In genomic region chr6:37732688-37733087, GRCh38 we compare ENCODE assay signal across 19 cellular contexts. TPM values are rescaled to one million over a fixed set of nuclear protein-coding genes. Genes with fewer than 3 reads are reported as not detected.
DNase-seq lines count a peak whose midpoint lies in the region; ATAC-seq and TF ChIP-seq lines count a peak whose summit lies in the region.
"Had no signal": no experiment of that assay in that cellular context is flagged by ENCODE, and none has a peak within 500 bp of the region (broad histone marks: within the 10 kb centered on the region; RNA-seq: fewer than 3 reads in every experiment).

No MANE protein-coding gene starts in this region.

- no peaks in the 10 kb centered on the region for H3K9me3 Mint-ChIP-seq in activated CD4-positive, alpha-beta T cell treated with anti-CD3 and anti-CD28 coated beads, Interleukin-2, amount 10 ng/mL, durations not matched to agents 7 days and 5 days
- no peaks in the 10 kb centered on the region for H3K9me3 Mint-ChIP-seq in neural progenitor cell
- H3K9me3 Mint-ChIP-seq: activated CD4-positive, alpha-beta T cell treated with anti-CD3 and anti-CD28 coated beads, Interleukin-2, amount 10 ng/mL, durations not matched to agents 24 days and 14 days; dendritic cell treated with granulocyte-macrophage colony-stimulating factor and Interleukin-4, amounts not matched to agents 40 ng/mL and 50 ng/mL, for 4 days had no signal

- H3K4me1 Mint-ChIP-seq in activated CD4-positive, alpha-beta T cell treated with anti-CD3 and anti-CD28 coated beads, Interleukin-2, amount 10 ng/mL, durations not matched to agents 7 days and 5 days, result peaks cover 2% of the 10 kb centered on the region
- peaks cover 34% of the 10 kb centered on the region for H3K4me1 Mint-ChIP-seq in neural progenitor cell
- H3K4me1 Mint-ChIP-seq: brain had no signal

- no peaks in the 10 kb centered on the region for H3K36me3 Mint-ChIP-seq in activated CD4-positive, alpha-beta T cell treated with anti-CD3 and anti-CD28 coated beads, Interleukin-2, amount 10 ng/mL, durations not matched to agents 7 days and 5 days (ENCODE audit: low read depth)
- H3K36me3 Mint-ChIP-seq in neural progenitor cell, result no peaks in the 10 kb centered on the region
- H3K36me3 Mint-ChIP-seq: brain had no signal

- CTCF ChIA-PET in activated CD4-positive, alpha-beta T cell treated with anti-CD3 and anti-CD28 coated beads, Interleukin-2, amount 10 ng/mL, durations not matched to agents 7 days and 5 days (lab: Charles Lee), result interaction anchor here (1.3 kb wide), 1 partner anchor 9 kb away, joined by 4 read pairs; no protein-coding TSS in a partner anchor

- no peaks in the 10 kb centered on the region for H4K20me1 ChIP-seq in OCI-LY1 (ENCODE audit: insufficient read depth, low read length)
- H4K20me1 ChIP-seq in neural progenitor cell (ENCODE audit: low read depth), result no peaks in the 10 kb centered on the region
- H4K20me1 ChIP-seq: BLaER1 had no signal

- H3K4me1 ChIP-seq in OCI-LY1 (ENCODE audit: insufficient read depth, low read length, severe bottlenecking) (no peaks in the 10 kb centered on the region), neural progenitor cell (peaks cover 20% of the 10 kb centered on the region)
- H3K4me1 ChIP-seq: right atrium auricular region, uterus had no signal

- H3K36me3 ChIP-seq in OCI-LY1 (ENCODE audit: insufficient read depth, low read length) (no peaks in the 10 kb centered on the region), neural progenitor cell (no peaks in the 10 kb centered on the region)
- H3K36me3 ChIP-seq: BLaER1, right atrium auricular region, uterus had no signal

- POLR2A ChIA-PET in activated CD4-positive, alpha-beta T cell treated with anti-CD3 and anti-CD28 coated beads, Interleukin-2, amount 10 ng/mL, durations not matched to agents 7 days and 5 days (lab: Charles Lee), result no interaction called here

- no peak for ATAC-seq in HG02870 (IDR thresholded peaks at IDR 0.05; ENCODE audit: unreplicated experiment)

- no peak overlapping the region for H3K4me3 Mint-ChIP-seq in activated CD4-positive, alpha-beta T cell treated with anti-CD3 and anti-CD28 coated beads, Interleukin-2, amount 10 ng/mL, durations not matched to agents 7 days and 5 days
- no peak overlapping the region for H3K4me3 Mint-ChIP-seq in neural progenitor cell
- H3K4me3 Mint-ChIP-seq: activated CD4-positive, alpha-beta T cell treated with anti-CD3 and anti-CD28 coated beads, Interleukin-2, amount 10 ng/mL, durations not matched to agents 24 days and 14 days; brain; dendritic cell treated with granulocyte-macrophage colony-stimulating factor and Interleukin-4, amounts not matched to agents 40 ng/mL and 50 ng/mL, for 4 days had no signal

- H3K4me3 ChIP-seq in OCI-LY1 (ENCODE audit: low read depth, low read length, poor library complexity, severe bottlenecking) (no peak overlapping the region), choroid plexus epithelial cell (ENCODE audit: low read depth, low read length) (no peak overlapping the region), neural progenitor cell (no peak overlapping the region)
- H3K4me3 ChIP-seq: BLaER1, GM23248, right atrium auricular region, uterus had no signal

- H3K4me2 ChIP-seq in OCI-LY1 (ENCODE audit: low read length) (no peak overlapping the region), neural progenitor cell (no peak overlapping the region)

- H3K9ac ChIP-seq in OCI-LY1 (ENCODE audit: low read length) (no peak overlapping the region), neural progenitor cell (no peak overlapping the region)
- H3K9ac ChIP-seq: BLaER1, GM23248 had no signal

- TF ChIP-seq CTCF in OCI-LY1 (IDR thresholded peaks at IDR 0.05; ENCODE audit: low read length) (peak; percentile 32; the same call in 1 of the 2 replicates), choroid plexus epithelial cell (conservative IDR thresholded peaks at IDR 0.05; ENCODE audit: low read depth, low read length) (peak; percentile 22), neural progenitor cell (IDR thresholded peaks at IDR 0.05) (peak; percentile 27)

- H3K9me3 ChIP-seq in OCI-LY1 (ENCODE audit: low read length) (no peaks in the 10 kb centered on the region), neural progenitor cell (ENCODE audit: low read depth) (no peaks in the 10 kb centered on the region)
- H3K9me3 ChIP-seq: BLaER1, right atrium auricular region, uterus had no signal

- H3K27ac Mint-ChIP-seq in activated CD4-positive, alpha-beta T cell treated with anti-CD3 and anti-CD28 coated beads, Interleukin-2, amount 10 ng/mL, durations not matched to agents 7 days and 5 days, result no peak overlapping the region
- no peak overlapping the region for H3K27ac Mint-ChIP-seq in neural progenitor cell
- H3K27ac Mint-ChIP-seq: activated CD4-positive, alpha-beta T cell treated with anti-CD3 and anti-CD28 coated beads, Interleukin-2, amount 10 ng/mL, durations not matched to agents 24 days and 14 days; dendritic cell treated with granulocyte-macrophage colony-stimulating factor and Interleukin-4, amounts not matched to agents 40 ng/mL and 50 ng/mL, for 4 days had no signal

- H3K9me2 ChIP-seq in OCI-LY1 (ENCODE audit: low read depth, low read length), result no peaks in the 10 kb centered on the region

- H3F3A ChIP-seq in OCI-LY1 (ENCODE audit: insufficient read depth, low read length) (no peaks in the 10 kb centered on the region), neural progenitor cell (ENCODE audit: low read depth) (peaks cover 22% of the 10 kb centered on the region)

- H2AFZ ChIP-seq in OCI-LY1 (ENCODE audit: low read length) (no peak overlapping the region), neural progenitor cell (replicated peaks) (no peak overlapping the region)
- H2AFZ ChIP-seq: GM23248 had no signal

- H3K27me3 Mint-ChIP-seq in activated CD4-positive, alpha-beta T cell treated with anti-CD3 and anti-CD28 coated beads, Interleukin-2, amount 10 ng/mL, durations not matched to agents 7 days and 5 days, result no peaks in the 10 kb centered on the region
- peaks cover 15% of the 10 kb centered on the region for H3K27me3 Mint-ChIP-seq in neural progenitor cell (ENCODE audit: insufficient read depth, low read depth)

- peak; percentile 9 for DNase-seq in activated CD4-positive, alpha-beta T cell treated with anti-CD3 and anti-CD28 coated beads for 48 hours
- DNase-seq in activated CD4-positive, alpha-beta T cell treated with anti-CD3 and anti-CD28 coated beads, Interleukin-2, amount 10 ng/mL, durations not matched to agents 7 days and 5 days, result no peak
- no peak for DNase-seq in choroid plexus epithelial cell (ENCODE audit: low read depth)
- DNase-seq in neural progenitor cell (ENCODE audit: low spot score), result no peak
- no peak for DNase-seq in stimulated activated CD4-positive, alpha-beta T cell treated with anti-CD3 and anti-CD28 coated beads, Interleukin-2, amount 100 ng/mL, for 48 hours
- no peak for DNase-seq in SW 1271 (lab: John Stamatoyannopoulos, UW)
- DNase-seq: activated CD4-positive, alpha-beta T cell treated with anti-CD3 and anti-CD28 coated beads, Interleukin-2, amount 10 ng/mL, durations not matched to agents 24 days and 14 days; foreskin melanocyte; GM23248; hippocampal formation; NCI-H1105 treated with DMSO at 0.1 percent for 48 hours; uterus had no signal

- no peak overlapping the region for H3K27ac ChIP-seq in OCI-LY1 (ENCODE audit: low read depth, low read length, poor library complexity, severe bottlenecking)
- no peak overlapping the region for H3K27ac ChIP-seq in neural progenitor cell
- H3K27ac ChIP-seq: BLaER1, GM23248, right atrium auricular region, RWPE1, uterus had no signal

- H3K27me3 ChIP-seq in OCI-LY1 (ENCODE audit: insufficient read depth, low read length) (0 out of 2 replicates have a peak, but pooled peaks cover 4% of the 10 kb centered on the region), neural progenitor cell (no peaks in the 10 kb centered on the region)
- H3K27me3 ChIP-seq: BLaER1, right atrium auricular region, uterus had no signal

- H3K79me2 ChIP-seq in OCI-LY1 (ENCODE audit: insufficient read depth, low read length) (no peaks in the 10 kb centered on the region), neural progenitor cell (ENCODE audit: low read depth) (no peaks in the 10 kb centered on the region)

RNA-seq across cellular contexts. Expression of gene MDGA1, which starts 35.0 kb away (rescaled TPM):
- 1 to 10 TPM; 1.3 to 2.2 TPM for total RNA-seq in activated CD4-positive, alpha-beta T cell treated with anti-CD3 and anti-CD28 coated beads, Interleukin-2, amount 10 ng/mL, durations not matched to agents 7 days and 5 days
- 1.3 and 3.8 TPM in 2 replicates for total RNA-seq in neural progenitor cell (ENCODE audit: low replicate concordance)
